In genomic region chr19:10295305-10295846, GRCh38 we compare ENCODE assay signal across 8 cellular contexts. TPM values are rescaled to one million over a fixed set of nuclear protein-coding genes. Genes with fewer than 3 reads are reported as not detected.
A peak's percentile ranks its signal among the peaks of the same experiment; 100 is the strongest.
DNase-seq lines count a peak whose midpoint lies in the region; ATAC-seq and TF ChIP-seq lines count a peak whose summit lies in the region.

No MANE protein-coding gene starts in this region.

- POLR2A ChIA-PET in activated CD4-positive, alpha-beta T cell treated with anti-CD3 and anti-CD28 coated beads, Interleukin-2, amount 10 ng/mL, durations not matched to agents 7 days and 5 days (lab: Charles Lee), result no interaction called here

- H3K27ac Mint-ChIP-seq in CD14-positive monocyte, result peak overlapping the region in 4 of 7 donors; percentile 15 to 70 (median 36)
- H3K27ac Mint-ChIP-seq in activated CD4-positive, alpha-beta T cell treated with anti-CD3 and anti-CD28 coated beads, Interleukin-2, amount 10 ng/mL, durations not matched to agents 7 days and 5 days, result peak overlapping the region; percentile 83

- no peak for TF ChIP-seq EP300 in esophagus muscularis mucosa (IDR thresholded peaks at IDR 0.05)

- peak; percentile 14 for TF ChIP-seq CTCF in CD14-positive monocyte (IDR thresholded peaks at IDR 0.05)
- TF ChIP-seq CTCF in esophagus muscularis mucosa (IDR thresholded peaks at IDR 0.05), result no peak
- no peak for TF ChIP-seq CTCF in smooth muscle cell (IDR thresholded peaks at IDR 0.05; ENCODE audit: borderline replicate concordance, insufficient read depth, poor library complexity, severe bottlenecking)

- peaks cover 58% of the 10 kb centered on the region for H3K4me1 Mint-ChIP-seq in CD14-positive monocyte
- H3K4me1 Mint-ChIP-seq in activated CD4-positive, alpha-beta T cell treated with anti-CD3 and anti-CD28 coated beads, Interleukin-2, amount 10 ng/mL, durations not matched to agents 7 days and 5 days, result peaks cover 43% of the 10 kb centered on the region

- no peaks in the 10 kb centered on the region for H3K9me3 ChIP-seq in esophagus muscularis mucosa
- no peaks in the 10 kb centered on the region for H3K9me3 ChIP-seq in smooth muscle cell (replicated peaks; ENCODE audit: low read depth)

- DNase-seq in CD14-positive monocyte (ENCODE audit: low spot score), result peak; percentile 82
- peak; percentile 72 for DNase-seq in activated CD4-positive, alpha-beta T cell treated with anti-CD3 and anti-CD28 coated beads, Interleukin-2, amount 10 ng/mL, durations not matched to agents 7 days and 5 days
- DNase-seq in esophagus muscularis mucosa (ENCODE audit: extremely low spot score), result no peak
- DNase-seq in smooth muscle cell (lab: John Stamatoyannopoulos, UW; ENCODE audit: unreplicated experiment), result no peak
- no peak for DNase-seq in NCI-H2029 treated with DMSO at 0.1 percent for 48 hours (lab: John Stamatoyannopoulos, UW)
- DNase-seq in NCI-H1930 (lab: John Stamatoyannopoulos, UW), result no peak
- DNase-seq in NCI-H226, result no peak

- CTCF ChIA-PET in activated CD4-positive, alpha-beta T cell treated with anti-CD3 and anti-CD28 coated beads, Interleukin-2, amount 10 ng/mL, durations not matched to agents 7 days and 5 days (lab: Charles Lee), result interaction anchor here (1.2 kb wide), 1 partner anchor 25 kb away, joined by 3 read pairs; no protein-coding TSS in a partner anchor

- peak overlapping the region; percentile 78 to 94 for H3K4me3 Mint-ChIP-seq in CD14-positive monocyte
- H3K4me3 Mint-ChIP-seq in activated CD4-positive, alpha-beta T cell treated with anti-CD3 and anti-CD28 coated beads, Interleukin-2, amount 10 ng/mL, durations not matched to agents 7 days and 5 days, result peak overlapping the region; percentile 68

- no peak for TF ChIP-seq POLR2A in esophagus muscularis mucosa (IDR thresholded peaks at IDR 0.05; ENCODE audit: low read depth)

- H3K9ac ChIP-seq in smooth muscle cell (ENCODE audit: low read depth), result no peak overlapping the region

- no peaks in the 10 kb centered on the region for H3F3A ChIP-seq in smooth muscle cell (ENCODE audit: low read depth)

- H3K4me3 ChIP-seq in esophagus muscularis mucosa (peak overlapping the region; percentile 25 to 47 (median 34)), smooth muscle cell (peak overlapping the region; percentile 23)

- peak overlapping the region; percentile 74 for H3K4me2 ChIP-seq in smooth muscle cell

- intact Hi-C loops in CD14-positive monocyte (cut with micrococcal nuclease), result no loop called here
- intact Hi-C loops in esophagus muscularis mucosa (cut with DNase I), result no loop called here

- WGBS in esophagus muscularis mucosa, result under 1% methylated on average over 29 of the region's 48 CpGs
- WGBS in smooth muscle cell (ENCODE audit: low lambda C conversion rate), result 11% methylated on average over 44 of the region's 48 CpGs

- H3K36me3 ChIP-seq in esophagus muscularis mucosa, result no peaks in the 10 kb centered on the region
- H3K36me3 ChIP-seq in smooth muscle cell (ENCODE audit: low read depth), result no peaks in the 10 kb centered on the region

- H2AFZ ChIP-seq in smooth muscle cell (ENCODE audit: low read depth), result no peak overlapping the region

- H4K20me1 ChIP-seq in smooth muscle cell (ENCODE audit: low read depth), result no peaks in the 10 kb centered on the region

- H3K27me3 Mint-ChIP-seq in CD14-positive monocyte (ENCODE audit: low read depth in 3 of 3), result peaks cover 69 to 78% (median 69%) of the 10 kb centered on the region in 3 donors
- H3K27me3 Mint-ChIP-seq in activated CD4-positive, alpha-beta T cell treated with anti-CD3 and anti-CD28 coated beads, Interleukin-2, amount 10 ng/mL, durations not matched to agents 7 days and 5 days, result peaks cover 61% of the 10 kb centered on the region

- H3K4me1 ChIP-seq in esophagus muscularis mucosa (peaks cover 31 to 60% (median 55%) of the 10 kb centered on the region in 4 donors), smooth muscle cell (ENCODE audit: low read depth) (peaks cover 16% of the 10 kb centered on the region)

- no peaks in the 10 kb centered on the region for H3K79me2 ChIP-seq in smooth muscle cell (ENCODE audit: low read depth)

- H3K9me3 Mint-ChIP-seq in CD14-positive monocyte, result peaks cover 0 to 43% (median 21%) of the 10 kb centered on the region in 7 donors
- no peaks in the 10 kb centered on the region for H3K9me3 Mint-ChIP-seq in activated CD4-positive, alpha-beta T cell treated with anti-CD3 and anti-CD28 coated beads, Interleukin-2, amount 10 ng/mL, durations not matched to agents 7 days and 5 days

- H3K36me3 Mint-ChIP-seq in CD14-positive monocyte, result peaks cover 12 to 14% of the 10 kb centered on the region in 2 donors
- H3K36me3 Mint-ChIP-seq in activated CD4-positive, alpha-beta T cell treated with anti-CD3 and anti-CD28 coated beads, Interleukin-2, amount 10 ng/mL, durations not matched to agents 7 days and 5 days (ENCODE audit: low read depth), result peaks cover 7% of the 10 kb centered on the region

- H3K27ac ChIP-seq in esophagus muscularis mucosa (replicated peaks in 1 of 4), result no peak overlapping the region
- H3K27ac ChIP-seq in smooth muscle cell (ENCODE audit: low read depth), result no peak overlapping the region

- H3K27me3 ChIP-seq in esophagus muscularis mucosa, result peaks cover 16 to 99% (median 66%) of the 10 kb centered on the region in 4 donors
- peaks cover 78% of the 10 kb centered on the region for H3K27me3 ChIP-seq in smooth muscle cell (ENCODE audit: low read depth)

- peak; percentile 47 for ATAC-seq in HG02678 (IDR thresholded peaks at IDR 0.05; ENCODE audit: unreplicated experiment)

RNA-seq across cellular contexts. Expression of gene ICAM5, which starts 5.6 kb away (rescaled TPM):
- polyA plus RNA-seq in CD14-positive monocyte, result under 1 TPM in 1 of 2 donors, not detected in 1; 0.21 TPM
- under 1 TPM; 0.12 to 0.17 TPM for total RNA-seq in activated CD4-positive, alpha-beta T cell treated with anti-CD3 and anti-CD28 coated beads, Interleukin-2, amount 10 ng/mL, durations not matched to agents 7 days and 5 days
- total RNA-seq in esophagus muscularis mucosa, result under 1 TPM; 0.23 to 0.45 (median 0.37) TPM
- total RNA-seq in smooth muscle cell, result 1.9 and 4.0 TPM in 2 replicates
- polyA plus RNA-seq in smooth muscle cell, result 4.4 and 6.4 TPM in 2 replicates

RNA-seq across cellular contexts. Expression of gene ICAM4, which starts 8.6 kb away (rescaled TPM):
- 10 to 100 TPM in 1 of 2 donors, 1 to 10 TPM in 1; 5.5 to 17.3 TPM for polyA plus RNA-seq in CD14-positive monocyte
- total RNA-seq in activated CD4-positive, alpha-beta T cell treated with anti-CD3 and anti-CD28 coated beads, Interleukin-2, amount 10 ng/mL, durations not matched to agents 7 days and 5 days, result 1 to 10 TPM; 1.4 to 1.8 TPM
- under 1 TPM in 3 of 4 donors, not detected in 1; 0.29 to 0.78 (median 0.66) TPM for total RNA-seq in esophagus muscularis mucosa
- total RNA-seq in smooth muscle cell, result 0.90 and 1.9 TPM in 2 replicates
- 2.2 and 3.4 TPM in 2 replicates for polyA plus RNA-seq in smooth muscle cell

RNA-seq across cellular contexts. Expression of gene ZGLP1, which starts 14.2 kb away (rescaled TPM):
- polyA plus RNA-seq in CD14-positive monocyte, result 10 to 100 TPM in 1 of 2 donors, 1 to 10 TPM in 1; 9.4 to 11.7 TPM
- 1 to 10 TPM; 1.6 to 3.4 TPM for total RNA-seq in activated CD4-positive, alpha-beta T cell treated with anti-CD3 and anti-CD28 coated beads, Interleukin-2, amount 10 ng/mL, durations not matched to agents 7 days and 5 days
- total RNA-seq in esophagus muscularis mucosa, result 1 to 10 TPM in 3 of 4 donors, under 1 TPM in 1; 0.58 to 1.2 (median 1.2) TPM
- 2.9 TPM in 1 of 2 replicates, not detected in the other for total RNA-seq in smooth muscle cell
- polyA plus RNA-seq in smooth muscle cell, result 4.8 and 6.1 TPM in 2 replicates

RNA-seq across cellular contexts. Expression of gene FDX2, which starts 20.4 kb away (rescaled TPM):
- 1 to 10 TPM; 5.5 to 6.8 TPM for polyA plus RNA-seq in CD14-positive monocyte
- total RNA-seq in activated CD4-positive, alpha-beta T cell treated with anti-CD3 and anti-CD28 coated beads, Interleukin-2, amount 10 ng/mL, durations not matched to agents 7 days and 5 days, result 1 to 10 TPM; 5.5 to 9.0 TPM
- 10 to 100 TPM; 16.6 to 29.6 (median 26.5) TPM for total RNA-seq in esophagus muscularis mucosa
- total RNA-seq in smooth muscle cell, result 7.6 and 15.3 TPM in 2 replicates
- polyA plus RNA-seq in smooth muscle cell, result 39.1 and 46.0 TPM in 2 replicates

RNA-seq across cellular contexts. Expression of gene ICAM1, which starts 24.5 kb away (rescaled TPM):
- polyA plus RNA-seq in CD14-positive monocyte (10 to 100 TPM; 21.6 to 40.8 TPM), smooth muscle cell (9.2 and 9.7 TPM in 2 replicates)
- total RNA-seq in activated CD4-positive, alpha-beta T cell treated with anti-CD3 and anti-CD28 coated beads, Interleukin-2, amount 10 ng/mL, durations not matched to agents 7 days and 5 days, result 1 to 10 TPM; 8.0 to 9.0 TPM
- total RNA-seq in esophagus muscularis mucosa (10 to 100 TPM; 15.8 to 63.5 (median 18.4) TPM), smooth muscle cell (4.6 and 10.4 TPM in 2 replicates)

Comparison
In these comparisons a context has a peak if more than half of its experiments do, and no peak if none do; other contexts are left out.
1. DNase-seq: peak in CD14-positive monocyte (single experiment) and activated CD4-positive, alpha-beta T cell treated with anti-CD3 and anti-CD28 coated beads, Interleukin-2, amount 10 ng/mL, durations not matched to agents 7 days and 5 days (single experiment); none in esophagus muscularis mucosa (single experiment), smooth muscle cell (single experiment), NCI-H2029 treated with DMSO at 0.1 percent for 48 hours (single experiment), NCI-H1930 (0 of 2) and NCI-H226 (single experiment).